21 cellular contexts compared by ENCODE assay signal in genomic region chr1:9503001-9503675, GRCh38.
"Had no signal": no experiment of that assay in that cellular context is flagged by ENCODE, and none has a peak within 500 bp of the region (broad histone marks: within the 10 kb centered on the region; RNA-seq: fewer than 3 reads in every experiment).

No MANE protein-coding gene starts in this region.

- H3K36me3 ChIP-seq: esophagus muscularis mucosa, upper lobe of left lung had no signal

- H3K4me3 Mint-ChIP-seq: activated CD4-positive, alpha-beta T cell treated with anti-CD3 and anti-CD28 coated beads, Interleukin-2, amount 10 ng/mL, durations not matched to agents 7 days and 5 days; activated naive CD4-positive, alpha-beta T cell treated with anti-CD3 and anti-CD28 coated beads, Interleukin-2, amount 50 U/mL, for 24 hours; activated T-cell treated with anti-CD3 and anti-CD28 coated beads, Interleukin-2, amount 50 U/mL, for 72 hours; memory B cell; naive thymus-derived CD8-positive, alpha-beta T cell; stimulated activated naive CD8-positive, alpha-beta T cell treated with anti-CD3 and anti-CD28 coated beads, Interleukin-15, Interleukin-2, amounts not matched to agents 100 ng/mL and 50 ng/mL, for 24 hours had no signal

- H3K9me3 Mint-ChIP-seq: activated CD4-positive, alpha-beta T cell treated with anti-CD3 and anti-CD28 coated beads, Interleukin-2, amount 10 ng/mL, durations not matched to agents 7 days and 5 days; activated naive CD4-positive, alpha-beta T cell treated with anti-CD3 and anti-CD28 coated beads, Interleukin-2, amount 50 U/mL, for 24 hours; activated T-cell treated with anti-CD3 and anti-CD28 coated beads, Interleukin-2, amount 50 U/mL, for 72 hours; memory B cell; naive thymus-derived CD8-positive, alpha-beta T cell; stimulated activated naive CD8-positive, alpha-beta T cell treated with anti-CD3 and anti-CD28 coated beads, Interleukin-15, Interleukin-2, amounts not matched to agents 100 ng/mL and 50 ng/mL, for 24 hours had no signal

- H3K27me3 Mint-ChIP-seq: activated naive CD4-positive, alpha-beta T cell treated with anti-CD3 and anti-CD28 coated beads, Interleukin-2, amount 50 U/mL, for 24 hours had no signal

- H3K4me3 ChIP-seq: esophagus muscularis mucosa, hepatocyte, skin epidermis, upper lobe of left lung had no signal

- H3K9ac ChIP-seq: parathyroid adenoma had no signal

- H3K36me3 Mint-ChIP-seq: activated naive CD4-positive, alpha-beta T cell treated with anti-CD3 and anti-CD28 coated beads, Interleukin-2, amount 50 U/mL, for 24 hours; memory B cell; naive thymus-derived CD8-positive, alpha-beta T cell had no signal

- H3K27me3 ChIP-seq: esophagus muscularis mucosa, hepatocyte, upper lobe of left lung had no signal

- FAIRE-seq: astrocyte, bronchial epithelial cell, endothelial cell of umbilical vein, islet of Langerhans had no signal

- ATAC-seq: activated CD4-positive, CD25-positive, alpha-beta regulatory T cell treated with anti-CD3 and anti-CD28 coated beads, Interleukin-2, amount 50 U/mL, for 24 hours; activated T-cell treated with anti-CD3 and anti-CD28 coated beads, Interleukin-2, amount 50 U/mL, for 72 hours; naive thymus-derived CD8-positive, alpha-beta T cell had no signal

- H3K27ac ChIP-seq: esophagus muscularis mucosa, hepatocyte, parathyroid adenoma, skin epidermis, upper lobe of left lung had no signal

- H3K4me1 ChIP-seq: parathyroid adenoma, upper lobe of left lung had no signal

- H3K27ac Mint-ChIP-seq: activated CD4-positive, alpha-beta T cell treated with anti-CD3 and anti-CD28 coated beads, Interleukin-2, amount 10 ng/mL, durations not matched to agents 7 days and 5 days; activated naive CD4-positive, alpha-beta T cell treated with anti-CD3 and anti-CD28 coated beads, Interleukin-2, amount 50 U/mL, for 24 hours; activated T-cell treated with anti-CD3 and anti-CD28 coated beads, Interleukin-2, amount 50 U/mL, for 72 hours; memory B cell; naive thymus-derived CD8-positive, alpha-beta T cell; stimulated activated naive CD8-positive, alpha-beta T cell treated with anti-CD3 and anti-CD28 coated beads, Interleukin-15, Interleukin-2, amounts not matched to agents 100 ng/mL and 50 ng/mL, for 24 hours had no signal

- H3K4me1 Mint-ChIP-seq: activated CD4-positive, alpha-beta T cell treated with anti-CD3 and anti-CD28 coated beads, Interleukin-2, amount 10 ng/mL, durations not matched to agents 7 days and 5 days; activated naive CD4-positive, alpha-beta T cell treated with anti-CD3 and anti-CD28 coated beads, Interleukin-2, amount 50 U/mL, for 24 hours; memory B cell; naive thymus-derived CD8-positive, alpha-beta T cell had no signal

- H3K9me3 ChIP-seq: esophagus muscularis mucosa, upper lobe of left lung had no signal

- DNase-seq: activated CD4-positive, alpha-beta T cell treated with anti-CD3 and anti-CD28 coated beads, Interleukin-2, amount 10 ng/mL, durations not matched to agents 7 days and 5 days; activated CD8-positive, alpha-beta memory T cell treated with anti-CD3 and anti-CD28 coated beads for 24 hours; activated effector memory CD4-positive, alpha-beta T cell treated with anti-CD3 and anti-CD28 coated beads, Interleukin-2, amount 50 U/mL, for 16 hours; activated T-cell treated with anti-CD3 and anti-CD28 coated beads, Interleukin-2, amount 50 U/mL, for 72 hours; effector memory CD4-positive, alpha-beta T cell; naive thymus-derived CD8-positive, alpha-beta T cell; stimulated activated CD4-positive, alpha-beta T cell treated with anti-CD3 and anti-CD28 coated beads, Interleukin-15, amount 100 ng/mL, for 24 hours; stimulated activated CD4-positive, alpha-beta T cell treated with anti-CD3 and anti-CD28 coated beads, Interleukin-2, amount 100 ng/mL, for 48 hours; upper lobe of left lung had no signal
